ENCODE assay signal across 2 cellular contexts in genomic region chr2:160453111-160453820, GRCh38.
TF ChIP-seq lines count a peak whose summit lies in the region.

No MANE protein-coding gene starts in this region.

TF ChIP-seq in HepG2, 621 proteins besides CTCF, POLR2A, EP300 and RAD21:
- TF ChIP-seq CREB1 (IDR thresholded peaks at IDR 0.05) (0 out of 2 replicates have a peak, but pooled peaks have one; percentile 15), CREB1 (CRISPR knock-in tag; IDR thresholded peaks at IDR 0.05) (no peak), TOE1 (CRISPR knock-in tag; IDR thresholded peaks at IDR 0.05) (no peak)

TF ChIP-seq in IMR-90, 13 proteins besides CTCF, POLR2A, EP300 and RAD21:
- no peak for TF ChIP-seq ELK1 (IDR thresholded peaks at IDR 0.05; ENCODE audit: borderline replicate concordance, low read depth, low read length)
- no peak for TF ChIP-seq RFX5 (IDR thresholded peaks at IDR 0.05; ENCODE audit: low read depth, low read length)
- no peak for TF ChIP-seq RCOR1 (IDR thresholded peaks at IDR 0.05; ENCODE audit: insufficient replicate concordance, low read length)
- no peak for TF ChIP-seq SMC3 (IDR thresholded peaks at IDR 0.05; ENCODE audit: low read depth, low read length)
- TF ChIP-seq MAFK (IDR thresholded peaks at IDR 0.05; ENCODE audit: low read depth, low read length), result no peak
- no peak for TF ChIP-seq USF2 (IDR thresholded peaks at IDR 0.05; ENCODE audit: low read depth, low read length)
- no peak for TF ChIP-seq MAZ (IDR thresholded peaks at IDR 0.05; ENCODE audit: borderline replicate concordance, low read depth, low read length)
- TF ChIP-seq MXI1 (IDR thresholded peaks at IDR 0.05; ENCODE audit: borderline replicate concordance, low read depth, low read length), result no peak
- no peak for TF ChIP-seq CEBPB (IDR thresholded peaks at IDR 0.05; ENCODE audit: low read depth, low read length)
- TF ChIP-seq FOS (IDR thresholded peaks at IDR 0.05; ENCODE audit: low read depth, low read length), result no peak
- no peak for TF ChIP-seq CHD1 (IDR thresholded peaks at IDR 0.05; ENCODE audit: low read depth, low read length)
- no peak for TF ChIP-seq BHLHE40 (IDR thresholded peaks at IDR 0.05; ENCODE audit: low read depth, low read length)
- TF ChIP-seq NFE2L2 (IDR thresholded peaks at IDR 0.05; ENCODE audit: low read depth, low read length), result no peak
